ENCODE assay signal across 24 cellular contexts in genomic region chr3:46282696-46283095, GRCh38. TPM values are rescaled to one million over a fixed set of nuclear protein-coding genes. Genes with fewer than 3 reads are reported as not detected.
DNase-seq lines count a peak whose midpoint lies in the region; ATAC-seq, FAIRE-seq and TF ChIP-seq lines count a peak whose summit lies in the region.
"Had no signal": no experiment of that assay in that cellular context is flagged by ENCODE, and none has a peak within 500 bp of the region (broad histone marks: within the 10 kb centered on the region; RNA-seq: fewer than 3 reads in every experiment).

No MANE protein-coding gene starts in this region.

- H3K27ac ChIP-seq in CD4-positive, alpha-beta T cell (ENCODE audit: low read depth, low read length) = no peak overlapping the region
- H3K27ac ChIP-seq in left ventricle myocardium inferior (replicated peaks) = no peak overlapping the region
- H3K27ac ChIP-seq in ovary = no peak overlapping the region
- H3K27ac ChIP-seq: tibial artery had no signal

- H3K27ac Mint-ChIP-seq in CD4-positive, alpha-beta T cell = peak overlapping the region; percentile 28
- H3K27ac Mint-ChIP-seq in activated CD4-positive, alpha-beta memory T cell treated with anti-CD3 and anti-CD28 coated beads, Interleukin-2, amount 10 ng/mL, durations not matched to agents 7 days and 5 days = peak overlapping the region; percentile 92
- H3K27ac Mint-ChIP-seq in natural killer cell = peak overlapping the region; percentile 74 to 87
- H3K27ac Mint-ChIP-seq: activated naive CD4-positive, alpha-beta T cell treated with anti-CD3 and anti-CD28 coated beads, Interleukin-2, amount 50 U/mL, for 72 hours; endodermal cell had no signal

- intact Hi-C loops in CD4-positive, alpha-beta T cell (cut with DNase I, micrococcal nuclease) = no loop called here
- intact Hi-C loops in natural killer cell (cut with micrococcal nuclease) = loop anchor here (5.0 to 10.0 kb wide), 2 partner anchors 68 to 70 kb away; partner anchors contain the start of gene CCR2
- intact Hi-C loops in left ventricle myocardium inferior (cut with micrococcal nuclease) = no loop called here
- intact Hi-C loops in ovary (cut with DNase I) = no loop called here

- no peak for TF ChIP-seq EP300 in ovary (IDR thresholded peaks at IDR 0.05)

- no peak for ATAC-seq in CD4-positive, alpha-beta T cell (ENCODE audit: poor library complexity)
- ATAC-seq in natural killer cell (no peak), esophagus mucosa (no peak)
- ATAC-seq: activated naive CD4-positive, alpha-beta T cell treated with anti-CD3 and anti-CD28 coated beads, Interleukin-2, amount 50 U/mL, for 72 hours; Right ventricle myocardium inferior had no signal

- POLR2A ChIA-PET in CD4-positive, alpha-beta T cell (lab: Charles Lee) = interaction anchor here (1.2 kb wide), 1 partner anchor 87 kb away, joined by 3 read pairs; no protein-coding TSS in a partner anchor
- POLR2A ChIA-PET in activated CD4-positive, alpha-beta memory T cell treated with anti-CD3 and anti-CD28 coated beads, Interleukin-2, amount 10 ng/mL, durations not matched to agents 7 days and 5 days (lab: Charles Lee) = interaction anchor here (1.1 to 8.7 kb wide), 6 partner anchors 17 to 338 kb away, joined by 3 to 208 read pairs (median 44); partner anchors contain the start of genes CCR2 and CCR5

- TF ChIP-seq POLR2A in GM12891 (IDR thresholded peaks at IDR 0.05; ENCODE audit: low read depth, low read length) (no peak), ovary (IDR thresholded peaks at IDR 0.05) (no peak)

- CTCF ChIA-PET in CD4-positive, alpha-beta T cell (lab: Charles Lee) = no interaction called here
- CTCF ChIA-PET in activated CD4-positive, alpha-beta memory T cell treated with anti-CD3 and anti-CD28 coated beads, Interleukin-2, amount 10 ng/mL, durations not matched to agents 7 days and 5 days (lab: Charles Lee) = interaction anchor here (7.2 kb wide), 1 partner anchor 88 kb away, joined by 74 read pairs; the partner anchor contains the start of gene CCR5

- peak overlapping the region; percentile 3 for H3K4me3 Mint-ChIP-seq in CD4-positive, alpha-beta T cell
- H3K4me3 Mint-ChIP-seq in activated CD4-positive, alpha-beta memory T cell treated with anti-CD3 and anti-CD28 coated beads, Interleukin-2, amount 10 ng/mL, durations not matched to agents 7 days and 5 days = no peak overlapping the region
- H3K4me3 Mint-ChIP-seq in natural killer cell = peak overlapping the region; percentile 78
- H3K4me3 Mint-ChIP-seq: activated T-cell treated with anti-CD3 and anti-CD28 coated beads, Interleukin-2, amount 50 U/mL, for 24 hours; endodermal cell; nephron progenitor cell; stimulated activated naive CD8-positive, alpha-beta T cell treated with anti-CD3 and anti-CD28 coated beads, Interleukin-15, Interleukin-2, amounts not matched to agents 100 ng/mL and 50 ng/mL, for 24 hours had no signal

- no peaks in the 10 kb centered on the region for H3K9me3 ChIP-seq in CD4-positive, alpha-beta T cell (ENCODE audit: control insufficient read depth, low read length)
- H3K9me3 ChIP-seq in left ventricle myocardium inferior (replicated peaks) = peaks cover 14% of the 10 kb centered on the region
- peaks cover 0 to 3% of the 10 kb centered on the region in 2 donors for H3K9me3 ChIP-seq in ovary

- H3K36me3 ChIP-seq in left ventricle myocardium inferior (no peaks in the 10 kb centered on the region), ovary (no peaks in the 10 kb centered on the region)
- H3K36me3 ChIP-seq: tibial artery had no signal

- WGBS in ovary, 3 donors = 86 to 94% (median 89%) methylated on average over 2 of the region's 2 CpGs

- peak; percentile 43 for FAIRE-seq in GM12891 (lab: Jason Lieb, UNC)
- FAIRE-seq: H54 had no signal

- no peaks in the 10 kb centered on the region for H3K27me3 Mint-ChIP-seq in CD4-positive, alpha-beta T cell
- no peaks in the 10 kb centered on the region for H3K27me3 Mint-ChIP-seq in activated CD4-positive, alpha-beta memory T cell treated with anti-CD3 and anti-CD28 coated beads, Interleukin-2, amount 10 ng/mL, durations not matched to agents 7 days and 5 days
- H3K27me3 Mint-ChIP-seq in natural killer cell (ENCODE audit: low read depth in 2 of 2) = no peaks in the 10 kb centered on the region

- no peaks in the 10 kb centered on the region for H3K27me3 ChIP-seq in CD4-positive, alpha-beta T cell (ENCODE audit: control insufficient read depth, insufficient read depth, low read length)
- no peaks in the 10 kb centered on the region for H3K27me3 ChIP-seq in left ventricle myocardium inferior (ENCODE audit: low read depth)
- H3K27me3 ChIP-seq in ovary = no peaks in the 10 kb centered on the region
- H3K27me3 ChIP-seq: tibial artery had no signal

- no peak for TF ChIP-seq CTCF in CD4-positive, alpha-beta T cell (IDR thresholded peaks at IDR 0.05)
- TF ChIP-seq CTCF in natural killer cell (IDR thresholded peaks at IDR 0.05) (no peak), left ventricle myocardium inferior (IDR thresholded peaks at IDR 0.05; ENCODE audit: borderline replicate concordance) (no peak), ovary (IDR thresholded peaks at IDR 0.05) (no peak)

- H3K36me3 Mint-ChIP-seq in CD4-positive, alpha-beta T cell (ENCODE audit: low read depth) = no peaks in the 10 kb centered on the region
- H3K36me3 Mint-ChIP-seq in activated CD4-positive, alpha-beta memory T cell treated with anti-CD3 and anti-CD28 coated beads, Interleukin-2, amount 10 ng/mL, durations not matched to agents 7 days and 5 days (ENCODE audit: low read depth) = peaks cover 24% of the 10 kb centered on the region
- no peaks in the 10 kb centered on the region for H3K36me3 Mint-ChIP-seq in natural killer cell

- H3K4me1 Mint-ChIP-seq in CD4-positive, alpha-beta T cell (ENCODE audit: low read depth) = peaks cover 65% of the 10 kb centered on the region
- H3K4me1 Mint-ChIP-seq in activated CD4-positive, alpha-beta memory T cell treated with anti-CD3 and anti-CD28 coated beads, Interleukin-2, amount 10 ng/mL, durations not matched to agents 7 days and 5 days = peaks cover 96% of the 10 kb centered on the region
- peaks cover 75 to 84% of the 10 kb centered on the region in 2 donors for H3K4me1 Mint-ChIP-seq in natural killer cell
- H3K4me1 Mint-ChIP-seq: endodermal cell, nephron progenitor cell had no signal

- H3K4me3 ChIP-seq in left ventricle myocardium inferior = no peak overlapping the region
- H3K4me3 ChIP-seq in ovary = no peak overlapping the region
- H3K4me3 ChIP-seq: tibial artery had no signal

- DNase-seq in CD4-positive, alpha-beta T cell = no peak
- DNase-seq in GM12891 (ENCODE audit: insufficient read length, low spot score) (no peak), natural killer cell (no peak), left ventricle myocardium inferior (no peak), ovary (no peak)
- DNase-seq in activated CD4-positive, alpha-beta memory T cell treated with anti-CD3 and anti-CD28 coated beads, Interleukin-2, amount 10 ng/mL, durations not matched to agents 7 days and 5 days = no peak
- DNase-seq: activated CD4-positive, alpha-beta T cell treated with anti-CD3 and anti-CD28 coated beads, Interleukin-2, amount 50 U/mL, for 4 hours; activated T-cell treated with anti-CD3 and anti-CD28 coated beads, Interleukin-2, amount 50 U/mL, for 24 hours; Calu3; endodermal cell; NCI-H1105 treated with DMSO at 0.1 percent for 48 hours; NCI-H2107; NCI-H510A; nephron progenitor cell; posterior cingulate gyrus; SW 1271; tibial artery had no signal

- H3K4me1 ChIP-seq in left ventricle myocardium inferior (peaks cover 3% of the 10 kb centered on the region), ovary (ENCODE audit: insufficient read depth) (no peaks in the 10 kb centered on the region)
- H3K4me1 ChIP-seq: tibial artery had no signal

- peaks cover 6% of the 10 kb centered on the region for H3K9me3 Mint-ChIP-seq in CD4-positive, alpha-beta T cell
- H3K9me3 Mint-ChIP-seq in activated CD4-positive, alpha-beta memory T cell treated with anti-CD3 and anti-CD28 coated beads, Interleukin-2, amount 10 ng/mL, durations not matched to agents 7 days and 5 days = peaks cover 4% of the 10 kb centered on the region
- H3K9me3 Mint-ChIP-seq in natural killer cell = no peaks in the 10 kb centered on the region

TF ChIP-seq in GM12891, 5 proteins besides CTCF, POLR2A, EP300 and RAD21:
- TF ChIP-seq POU2F2 (IDR thresholded peaks at IDR 0.05; ENCODE audit: low read depth, low read length) = no peak
- TF ChIP-seq SPI1 (IDR thresholded peaks at IDR 0.05; ENCODE audit: low read depth, low read length) = peak; percentile 86

RNA-seq across cellular contexts. Expression of gene CCR3, which starts 40.4 kb away (rescaled TPM):
- not detected for total RNA-seq in CD4-positive, alpha-beta T cell
- polyA plus RNA-seq in GM12891 (2012; ENCODE audit: low read depth, missing spikeins) = 0.41 TPM
- total RNA-seq in activated CD4-positive, alpha-beta memory T cell treated with anti-CD3 and anti-CD28 coated beads, Interleukin-2, amount 10 ng/mL, durations not matched to agents 7 days and 5 days = 1 to 10 TPM; 1.2 to 1.9 TPM
- 10 to 100 TPM in 1 of 3 donors, 1 to 10 TPM in 1, not detected in 1; 1.5 to 36.7 TPM for total RNA-seq in natural killer cell
- total RNA-seq in left ventricle myocardium inferior = not detected
- not detected for total RNA-seq in ovary
- polyA plus RNA-seq in ovary = not detected
- not detected for total RNA-seq in esophagus mucosa
- total RNA-seq: activated naive CD4-positive, alpha-beta T cell treated with anti-CD3 and anti-CD28 coated beads, Interleukin-2, amount 50 U/mL, for 72 hours; chondrocyte; endodermal cell; HT-29; Right ventricle myocardium inferior had no signal

Comparison
In these comparisons a context has a peak if more than half of its experiments do, and no peak if none do; other contexts are left out.
1. H3K27ac Mint-ChIP-seq: peak in every context shown above with its lines; median percentile 92 in activated CD4-positive, alpha-beta memory T cell treated with anti-CD3 and anti-CD28 coated beads, Interleukin-2, amount 10 ng/mL, durations not matched to agents 7 days and 5 days; 80 in natural killer cell; 28 in CD4-positive, alpha-beta T cell.